Comparison of ENCODE assay signal across 1 cellular context in genomic region chr3:4976109-4976508, GRCh38.
TF ChIP-seq lines count a peak whose summit lies in the region.

No MANE protein-coding gene starts in this region.

TF ChIP-seq in K562, 482 proteins besides CTCF, POLR2A, EP300 and RAD21 (continued from another document and continues in another):
- TF ChIP-seq E2F8 (IDR thresholded peaks at IDR 0.05; ENCODE audit: low read depth, partially characterized antibody) (peak; percentile 12), ETS1 (conservative IDR thresholded peaks at IDR 0.05; ENCODE audit: control insufficient read depth, low read depth, low read length) (no peak), JUNB (CRISPR knock-in tag; conservative IDR thresholded peaks at IDR 0.05) (no peak), NR4A1 (CRISPR knock-in tag; IDR thresholded peaks at IDR 0.05) (peak; percentile 93), NR4A1 (tag; IDR thresholded peaks at IDR 0.05) (peak; percentile 91; the same call in 1 of the 2 replicates), ZNF175 (CRISPR knock-in tag; IDR thresholded peaks at IDR 0.05; ENCODE audit: low read depth) (peak; percentile 43; the same call in 1 of the 2 replicates), ZBTB12 (CRISPR knock-in tag; IDR thresholded peaks at IDR 0.05) (peak; percentile 49; the same call in 1 of the 2 replicates), CEBPB (tag; IDR thresholded peaks at IDR 0.05) (peak; percentile 100), ZKSCAN3 (CRISPR knock-in tag; IDR thresholded peaks at IDR 0.05) (no peak), CC2D1A (IDR thresholded peaks at IDR 0.05) (peak; percentile 97), HBP1 (CRISPR knock-in tag; IDR thresholded peaks at IDR 0.05) (0 out of 2 replicates have a peak, but pooled peaks have one; percentile 64), EWSR1 (IDR thresholded peaks at IDR 0.05; ENCODE audit: borderline replicate concordance, low read depth, partially characterized antibody) (no peak), HMGN3 (IDR thresholded peaks at IDR 0.05; ENCODE audit: borderline replicate concordance, extremely low read depth, insufficient read length, low read depth, low read length) (no peak), MAFG (tag; conservative IDR thresholded peaks at IDR 0.05) (peak; percentile 16; the same call in 1 of the 2 replicates), NFRKB (IDR thresholded peaks at IDR 0.05; ENCODE audit: low read depth) (peak; percentile 70), ZNF23 (CRISPR knock-in tag; IDR thresholded peaks at IDR 0.05) (no peak), HMBOX1 (IDR thresholded peaks at IDR 0.05) (peak; percentile 62; the same call in 1 of the 2 replicates), BCOR (IDR thresholded peaks at IDR 0.05) (peak; percentile 77), HDAC1 (IDR thresholded peaks at IDR 0.05) (peak in 1 of 2 experiments; percentile 38; a peak in 1 of 4 replicates), FOSL1 (tag; conservative IDR thresholded peaks at IDR 0.05) (no peak), PRMT5 (CRISPR knock-in tag; IDR thresholded peaks at IDR 0.05) (no peak), NBN (IDR thresholded peaks at IDR 0.05; ENCODE audit: low read depth) (peak; percentile 83; the same call in 1 of the 2 replicates), JUN (IDR thresholded peaks at IDR 0.05; ENCODE audit: borderline replicate concordance, low read depth, low read length) (0 out of 2 replicates have a peak, but pooled peaks have one; percentile 40), JUN (CRISPR knock-in tag; IDR thresholded peaks at IDR 0.05; ENCODE audit: borderline replicate concordance) (no peak), MBD1 (CRISPR knock-in tag; IDR thresholded peaks at IDR 0.05) (no peak), ZNF586 (CRISPR knock-in tag; conservative IDR thresholded peaks at IDR 0.05) (0 out of 2 replicates have a peak, but pooled peaks have one; percentile 25), ZNF407 (IDR thresholded peaks at IDR 0.05; ENCODE audit: low read depth) (0 out of 2 replicates have a peak, but pooled peaks have one; percentile 24), TCF7 (IDR thresholded peaks at IDR 0.05; ENCODE audit: borderline replicate concordance) (no peak), ZNF561 (CRISPR knock-in tag; conservative IDR thresholded peaks at IDR 0.05) (no peak), LCOR (CRISPR knock-in tag; IDR thresholded peaks at IDR 0.05) (peak; percentile 72; the same call in 1 of the 2 replicates), TAF15 (IDR thresholded peaks at IDR 0.05; ENCODE audit: low read depth, low read length) (no peak), EP400 (IDR thresholded peaks at IDR 0.05) (no peak), KAT8 (IDR thresholded peaks at IDR 0.05; ENCODE audit: low read depth) (peak; percentile 86), ETV1 (tag; conservative IDR thresholded peaks at IDR 0.05; ENCODE audit: low read depth) (no peak), TBP (optimal IDR thresholded peaks at IDR 0.05; ENCODE audit: low read depth, low read length) (peak; percentile 40), STAT6 (CRISPR knock-in tag; IDR thresholded peaks at IDR 0.05) (no peak), SUPT5H (IDR thresholded peaks at IDR 0.05) (no peak), ZNF311 (CRISPR knock-in tag; IDR thresholded peaks at IDR 0.05) (peak; percentile 70; the same call in 1 of the 2 replicates), CBFB (CRISPR knock-in tag; IDR thresholded peaks at IDR 0.05) (no peak), SREBF2 (CRISPR knock-in tag; IDR thresholded peaks at IDR 0.05) (no peak), ZNF57 (CRISPR knock-in tag; IDR thresholded peaks at IDR 0.05) (0 out of 2 replicates have a peak, but pooled peaks have one; percentile 4), SRF (CRISPR knock-in tag; IDR thresholded peaks at IDR 0.05) (peak in 1 of 2 experiments; percentile 74; a peak in 1 of 4 replicates), CHCHD3 (CRISPR knock-in tag; IDR thresholded peaks at IDR 0.05) (0 out of 2 replicates have a peak, but pooled peaks have one; percentile 11), BCL6 (CRISPR knock-in tag; IDR thresholded peaks at IDR 0.05) (peak; percentile 77; the same call in 1 of the 2 replicates), TBL1XR1 (IDR thresholded peaks at IDR 0.05; ENCODE audit: low read length in 2 of 2) (peak in 1 of 2 experiments; percentile 45; a peak in 1 of 4 replicates)
